ENCODE assay signal across 15 cellular contexts in the genomic region with DNA sequence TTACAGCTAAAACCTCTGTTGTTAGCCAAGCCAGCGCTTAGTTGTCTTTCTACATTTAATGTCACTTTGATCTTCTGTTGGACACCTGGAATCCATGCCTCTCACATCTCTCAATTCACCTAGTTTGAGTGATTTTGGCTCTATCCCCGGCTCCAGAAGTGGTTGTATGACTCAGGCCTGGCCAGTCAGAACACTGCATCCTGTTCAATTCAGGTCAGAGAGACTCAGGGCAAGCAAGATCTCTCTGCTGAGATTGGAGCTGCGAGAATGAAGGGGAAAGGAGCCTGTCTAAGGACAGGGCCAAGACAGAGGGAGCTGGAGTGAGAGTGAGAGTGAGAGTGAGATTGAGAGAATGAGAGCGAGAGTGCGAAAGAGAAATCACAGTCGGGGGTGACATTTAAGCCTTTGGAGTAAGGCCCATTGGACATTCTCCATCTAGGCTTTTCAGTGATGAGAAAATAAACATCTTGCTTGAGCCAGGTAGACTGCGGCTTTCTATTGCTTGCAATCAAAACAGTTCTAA.
DNase-seq lines count a peak whose midpoint lies in the region; ATAC-seq and TF ChIP-seq lines count a peak whose summit lies in the region.
"Had no signal": no experiment of that assay in that cellular context is flagged by ENCODE, and none has a peak within 500 bp of the region (broad histone marks: within the 10 kb centered on the region; RNA-seq: fewer than 3 reads in every experiment).

No MANE protein-coding gene starts in this region.

- H3K36me3 Mint-ChIP-seq in naive thymus-derived CD4-positive, alpha-beta T cell, result no peaks in the 10 kb centered on the region
- H3K36me3 Mint-ChIP-seq: activated naive CD4-positive, alpha-beta T cell treated with anti-CD3 and anti-CD28 coated beads, Interleukin-2, amount 50 U/mL, for 72 hours; IgD-negative memory B cell; natural killer cell; stimulated activated memory B cell treated with anti-CD40 and anti-IgM and Interleukin-4, amounts not matched to agents 10 μg/mL and 1 μg/mL and 100 μg/mL, for 72 hours had no signal

- in situ Hi-C loops in ACHN (cut with HindIII; ENCODE audit: low pct_ligation_motif_present, low pct_unique_long_range_greater_than_20kb, low sequenced_read_pairs) (loop anchor here (10.0 kb wide), 1 partner anchor 164 kb away; no protein-coding TSS in a partner anchor), transverse colon (cut with MboI; ENCODE audit: low pct_ligation_motif_present in 1 of 4, low pct_unique_long_range_greater_than_20kb in 1 of 4, low sequenced_read_pairs in 3 of 4) (loop anchor here in 3 of 4 donors (5.0 to 10.0 kb wide), 2 partner anchors 144 to 182 kb away; no protein-coding TSS in a partner anchor)

- H3K27ac ChIP-seq in caudate nucleus (ENCODE audit: low read depth, low read length) (peak overlapping the region; percentile 14), left lung (no peak overlapping the region), uterus (no peak overlapping the region), transverse colon (no peak overlapping the region)
- H3K27ac ChIP-seq in naive thymus-derived CD4-positive, alpha-beta T cell (ENCODE audit: low read depth, low read length), result no peak overlapping the region

- DNase-seq in ACHN, result peak; percentile 37
- peak; percentile 53 for DNase-seq in NCI-H2196 treated with DMSO at 0.1 percent for 48 hours (lab: John Stamatoyannopoulos, UW; ENCODE audit: unreplicated experiment)
- peak in 1 of 61 donors; percentile 72 for DNase-seq in caudate nucleus (lab: John Stamatoyannopoulos, UW)
- no peak for DNase-seq in left lung
- DNase-seq in uterus, result no peak
- no peak for DNase-seq in naive thymus-derived CD4-positive, alpha-beta T cell
- DNase-seq in transverse colon, result no peak
- no peak for DNase-seq in occipital lobe (lab: John Stamatoyannopoulos, UW)
- DNase-seq: hippocampal formation, natural killer cell, sigmoid colon had no signal

- H3K4me1 ChIP-seq in left lung (peaks cover 0 to 5% of the 10 kb centered on the region in 2 donors), uterus (no peaks in the 10 kb centered on the region), transverse colon (peaks cover 0 to 9% (median 1%) of the 10 kb centered on the region in 4 donors)
- H3K4me1 ChIP-seq in naive thymus-derived CD4-positive, alpha-beta T cell (ENCODE audit: control insufficient read depth in 2 of 2, insufficient read depth in 2 of 2, low read length in 2 of 2), result no peaks in the 10 kb centered on the region

- H3K27ac Mint-ChIP-seq in naive thymus-derived CD4-positive, alpha-beta T cell, result no peak overlapping the region
- H3K27ac Mint-ChIP-seq: activated naive CD4-positive, alpha-beta T cell treated with anti-CD3 and anti-CD28 coated beads, Interleukin-2, amount 50 U/mL, for 72 hours; IgD-negative memory B cell; natural killer cell; stimulated activated memory B cell treated with anti-CD40 and anti-IgM and Interleukin-4, amounts not matched to agents 10 μg/mL and 1 μg/mL and 100 μg/mL, for 72 hours had no signal

- H3K27me3 Mint-ChIP-seq in naive thymus-derived CD4-positive, alpha-beta T cell, result peaks cover 0 to 10% (median 3%) of the 10 kb centered on the region in 5 donors
- H3K27me3 Mint-ChIP-seq: stimulated activated memory B cell treated with anti-CD40 and anti-IgM and Interleukin-4, amounts not matched to agents 10 μg/mL and 1 μg/mL and 100 μg/mL, for 72 hours had no signal

- CTCF ChIA-PET in naive thymus-derived CD4-positive, alpha-beta T cell (lab: Charles Lee), result no interaction called here

- H3K36me3 ChIP-seq in left lung (no peaks in the 10 kb centered on the region), uterus (no peaks in the 10 kb centered on the region), transverse colon (no peaks in the 10 kb centered on the region)
- H3K36me3 ChIP-seq in naive thymus-derived CD4-positive, alpha-beta T cell (ENCODE audit: control insufficient read depth in 2 of 3, insufficient read depth in 3 of 3, low read length in 3 of 3), result no peaks in the 10 kb centered on the region
- H3K36me3 ChIP-seq: sigmoid colon had no signal

- peaks cover 0 to 7% (median 0%) of the 10 kb centered on the region in 7 donors for H3K4me1 Mint-ChIP-seq in naive thymus-derived CD4-positive, alpha-beta T cell

- TF ChIP-seq POLR2A in uterus (IDR thresholded peaks at IDR 0.05) (no peak), transverse colon (IDR thresholded peaks at IDR 0.05) (no peak)

- H3K9me3 ChIP-seq in left lung (no peaks in the 10 kb centered on the region), uterus (no peaks in the 10 kb centered on the region), transverse colon (no peaks in the 10 kb centered on the region)
- H3K9me3 ChIP-seq in naive thymus-derived CD4-positive, alpha-beta T cell (ENCODE audit: control insufficient read depth in 2 of 3, low read length in 3 of 3), result no peaks in the 10 kb centered on the region
- H3K9me3 ChIP-seq: sigmoid colon had no signal

- POLR2A ChIA-PET in naive thymus-derived CD4-positive, alpha-beta T cell (lab: Charles Lee), result no interaction called here

- no peaks in the 10 kb centered on the region for H3K9me3 Mint-ChIP-seq in naive thymus-derived CD4-positive, alpha-beta T cell
- H3K9me3 Mint-ChIP-seq: activated naive CD4-positive, alpha-beta T cell treated with anti-CD3 and anti-CD28 coated beads, Interleukin-2, amount 50 U/mL, for 72 hours; IgD-negative memory B cell; natural killer cell; stimulated activated memory B cell treated with anti-CD40 and anti-IgM and Interleukin-4, amounts not matched to agents 10 μg/mL and 1 μg/mL and 100 μg/mL, for 72 hours had no signal

- H3K4me3 ChIP-seq in left lung, result no peak overlapping the region
- no peak overlapping the region for H3K4me3 ChIP-seq in uterus
- H3K4me3 ChIP-seq in naive thymus-derived CD4-positive, alpha-beta T cell (ENCODE audit: low read length), result no peak overlapping the region
- H3K4me3 ChIP-seq in transverse colon, result no peak overlapping the region
- H3K4me3 ChIP-seq: sigmoid colon had no signal

- ATAC-seq in left lung, result peak; percentile 18
- ATAC-seq in naive thymus-derived CD4-positive, alpha-beta T cell, result no peak
- ATAC-seq: activated CD4-positive, CD25-positive, alpha-beta regulatory T cell treated with anti-CD3 and anti-CD28 coated beads, Interleukin-2, amount 50 U/mL, for 24 hours; activated naive CD4-positive, alpha-beta T cell treated with anti-CD3 and anti-CD28 coated beads, Interleukin-2, amount 50 U/mL, for 72 hours; natural killer cell; stimulated activated memory B cell treated with anti-CD40 and anti-IgM and Interleukin-4, amounts not matched to agents 10 μg/mL and 1 μg/mL and 100 μg/mL, for 72 hours had no signal

- TF ChIP-seq CTCF in left lung (IDR thresholded peaks at IDR 0.05), result no peak
- TF ChIP-seq CTCF in uterus (IDR thresholded peaks at IDR 0.05), result no peak
- no peak for TF ChIP-seq CTCF in transverse colon (IDR thresholded peaks at IDR 0.05)

- H3K4me3 Mint-ChIP-seq in naive thymus-derived CD4-positive, alpha-beta T cell, result no peak overlapping the region
- H3K4me3 Mint-ChIP-seq: IgD-negative memory B cell; natural killer cell; stimulated activated memory B cell treated with anti-CD40 and anti-IgM and Interleukin-4, amounts not matched to agents 10 μg/mL and 1 μg/mL and 100 μg/mL, for 72 hours had no signal

- H3K27me3 ChIP-seq in left lung, result no peaks in the 10 kb centered on the region
- peaks cover 0 to 4% of the 10 kb centered on the region in 2 donors for H3K27me3 ChIP-seq in uterus
- H3K27me3 ChIP-seq in naive thymus-derived CD4-positive, alpha-beta T cell (ENCODE audit: control insufficient read depth in 2 of 2, insufficient read depth in 2 of 2, low read length in 2 of 2), result no peaks in the 10 kb centered on the region
- H3K27me3 ChIP-seq in transverse colon, result peaks cover 3% of the 10 kb centered on the region
- H3K27me3 ChIP-seq: sigmoid colon had no signal

- TF ChIP-seq EP300 in transverse colon (IDR thresholded peaks at IDR 0.05; ENCODE audit: low read depth), result no peak

- 72 to 80% methylated on average over 2 to 7 of the region's 7 CpGs for WGBS in transverse colon (ENCODE audit: low coverage in 1 of 2), 2 donors

- intact Hi-C loops in left lung (cut with DNase I) (loop anchor here (5.0 to 10.0 kb wide), 3 partner anchors 147 to 162 kb away; no protein-coding TSS in a partner anchor), uterus (cut with DNase I; ENCODE audit: low total_unique reads) (loop anchor here (5.0 kb wide), 1 partner anchor 162 kb away; no protein-coding TSS in a partner anchor), transverse colon (cut with DNase I; ENCODE audit: low total_unique reads) (loop anchor here (10.0 kb wide), 1 partner anchor 94 kb away; a partner anchor contains a TSS)
- intact Hi-C loops in naive thymus-derived CD4-positive, alpha-beta T cell (cut with micrococcal nuclease), result no loop called here

Comparison
In these comparisons a context has a peak if more than half of its experiments do, and no peak if none do; other contexts are left out.
1. DNase-seq: peak in ACHN (single experiment) and NCI-H2196 treated with DMSO at 0.1 percent for 48 hours (single experiment); none in left lung (0 of 2), uterus (0 of 2), naive thymus-derived CD4-positive, alpha-beta T cell (0 of 9), transverse colon (single experiment) and occipital lobe (single experiment).
2. intact Hi-C loops: an anchor here in left lung (5.0 to 10.0 kb wide), uterus (5.0 kb wide) and transverse colon (10.0 kb wide); none called in naive thymus-derived CD4-positive, alpha-beta T cell.